In the genomic region with DNA sequence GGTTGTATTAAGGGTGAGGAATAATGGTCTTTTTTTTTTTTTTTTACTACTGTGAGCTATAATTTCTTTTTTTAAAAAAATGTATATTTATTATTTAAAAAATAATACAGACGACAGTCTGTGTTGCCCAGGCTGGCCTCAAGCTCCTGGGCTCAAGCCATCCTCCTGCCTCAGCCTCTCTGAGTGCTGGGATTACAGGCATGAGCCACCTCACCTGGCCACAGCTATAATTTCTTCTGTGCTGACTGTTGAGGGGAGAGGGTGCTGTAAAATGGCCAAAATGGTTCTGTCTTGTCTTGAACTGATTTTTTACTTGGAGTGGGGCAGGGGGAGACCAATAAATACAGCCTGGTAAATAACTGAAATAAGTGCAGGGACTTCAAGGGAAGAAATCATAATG, we compare ENCODE assay signal across 1 cellular context.
TF ChIP-seq lines count a peak whose summit lies in the region.

No MANE protein-coding gene starts in this region.

TF ChIP-seq in GM23338, 12 proteins besides CTCF, POLR2A, EP300 and RAD21 (continued from another document):
- TF ChIP-seq, protein P1, sequence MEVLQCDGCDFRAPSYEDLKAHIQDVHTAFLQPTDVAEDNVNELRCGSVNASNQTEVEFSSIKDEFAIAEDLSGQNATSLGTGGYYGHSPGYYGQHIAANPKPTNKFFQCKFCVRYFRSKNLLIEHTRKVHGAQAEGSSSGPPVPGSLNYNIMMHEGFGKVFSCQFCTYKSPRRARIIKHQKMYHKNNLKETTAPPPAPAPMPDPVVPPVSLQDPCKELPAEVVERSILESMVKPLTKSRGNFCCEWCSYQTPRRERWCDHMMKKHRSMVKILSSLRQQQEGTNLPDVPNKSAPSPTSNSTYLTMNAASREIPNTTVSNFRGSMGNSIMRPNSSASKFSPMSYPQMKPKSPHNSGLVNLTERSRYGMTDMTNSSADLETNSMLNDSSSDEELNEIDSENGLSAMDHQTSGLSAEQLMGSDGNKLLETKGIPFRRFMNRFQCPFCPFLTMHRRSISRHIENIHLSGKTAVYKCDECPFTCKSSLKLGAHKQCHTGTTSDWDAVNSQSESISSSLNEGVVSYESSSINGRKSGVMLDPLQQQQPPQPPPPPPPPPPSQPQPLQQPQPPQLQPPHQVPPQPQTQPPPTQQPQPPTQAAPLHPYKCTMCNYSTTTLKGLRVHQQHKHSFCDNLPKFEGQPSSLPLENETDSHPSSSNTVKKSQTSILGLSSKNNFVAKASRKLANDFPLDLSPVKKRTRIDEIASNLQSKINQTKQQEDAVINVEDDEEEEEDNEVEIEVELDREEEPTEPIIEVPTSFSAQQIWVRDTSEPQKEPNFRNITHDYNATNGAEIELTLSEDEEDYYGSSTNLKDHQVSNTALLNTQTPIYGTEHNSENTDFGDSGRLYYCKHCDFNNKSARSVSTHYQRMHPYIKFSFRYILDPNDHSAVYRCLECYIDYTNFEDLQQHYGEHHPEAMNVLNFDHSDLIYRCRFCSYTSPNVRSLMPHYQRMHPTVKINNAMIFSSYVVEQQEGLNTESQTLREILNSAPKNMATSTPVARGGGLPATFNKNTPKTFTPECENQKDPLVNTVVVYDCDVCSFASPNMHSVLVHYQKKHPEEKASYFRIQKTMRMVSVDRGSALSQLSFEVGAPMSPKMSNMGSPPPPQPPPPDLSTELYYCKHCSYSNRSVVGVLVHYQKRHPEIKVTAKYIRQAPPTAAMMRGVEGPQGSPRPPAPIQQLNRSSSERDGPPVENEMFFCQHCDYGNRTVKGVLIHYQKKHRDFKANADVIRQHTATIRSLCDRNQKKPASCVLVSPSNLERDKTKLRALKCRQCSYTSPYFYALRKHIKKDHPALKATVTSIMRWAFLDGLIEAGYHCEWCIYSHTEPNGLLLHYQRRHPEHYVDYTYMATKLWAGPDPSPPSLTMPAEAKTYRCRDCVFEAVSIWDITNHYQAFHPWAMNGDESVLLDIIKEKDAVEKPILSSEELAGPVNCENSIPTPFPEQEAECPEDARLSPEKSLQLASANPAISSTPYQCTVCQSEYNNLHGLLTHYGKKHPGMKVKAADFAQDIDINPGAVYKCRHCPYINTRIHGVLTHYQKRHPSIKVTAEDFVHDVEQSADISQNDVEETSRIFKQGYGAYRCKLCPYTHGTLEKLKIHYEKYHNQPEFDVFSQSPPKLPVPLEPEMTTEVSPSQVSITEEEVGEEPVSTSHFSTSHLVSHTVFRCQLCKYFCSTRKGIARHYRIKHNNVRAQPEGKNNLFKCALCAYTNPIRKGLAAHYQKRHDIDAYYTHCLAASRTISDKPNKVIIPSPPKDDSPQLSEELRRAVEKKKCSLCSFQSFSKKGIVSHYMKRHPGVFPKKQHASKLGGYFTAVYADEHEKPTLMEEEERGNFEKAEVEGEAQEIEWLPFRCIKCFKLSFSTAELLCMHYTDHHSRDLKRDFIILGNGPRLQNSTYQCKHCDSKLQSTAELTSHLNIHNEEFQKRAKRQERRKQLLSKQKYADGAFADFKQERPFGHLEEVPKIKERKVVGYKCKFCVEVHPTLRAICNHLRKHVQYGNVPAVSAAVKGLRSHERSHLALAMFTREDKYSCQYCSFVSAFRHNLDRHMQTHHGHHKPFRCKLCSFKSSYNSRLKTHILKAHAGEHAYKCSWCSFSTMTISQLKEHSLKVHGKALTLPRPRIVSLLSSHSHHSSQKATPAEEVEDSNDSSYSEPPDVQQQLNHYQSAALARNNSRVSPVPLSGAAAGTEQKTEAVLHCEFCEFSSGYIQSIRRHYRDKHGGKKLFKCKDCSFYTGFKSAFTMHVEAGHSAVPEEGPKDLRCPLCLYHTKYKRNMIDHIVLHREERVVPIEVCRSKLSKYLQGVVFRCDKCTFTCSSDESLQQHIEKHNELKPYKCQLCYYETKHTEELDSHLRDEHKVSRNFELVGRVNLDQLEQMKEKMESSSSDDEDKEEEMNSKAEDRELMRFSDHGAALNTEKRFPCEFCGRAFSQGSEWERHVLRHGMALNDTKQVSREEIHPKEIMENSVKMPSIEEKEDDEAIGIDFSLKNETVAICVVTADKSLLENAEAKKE (CRISPR knock-in tag; IDR thresholded peaks at IDR 0.05): no peak
- no peak for TF ChIP-seq ZNF331 (CRISPR knock-in tag; IDR thresholded peaks at IDR 0.05; ENCODE audit: low read depth)
- no peak for TF ChIP-seq POLR2AphosphoS5 (IDR thresholded peaks at IDR 0.05; ENCODE audit: low read depth)
- TF ChIP-seq JUNB (IDR thresholded peaks at IDR 0.05; ENCODE audit: unreplicated experiment): no peak
